8 cellular contexts compared by ENCODE assay signal in genomic region chr1:113072141-113072756, GRCh38. TPM values are rescaled to one million over a fixed set of nuclear protein-coding genes. Genes with fewer than 3 reads are reported as not detected.
A peak's percentile ranks its signal among the peaks of the same experiment; 100 is the strongest.
DNase-seq lines count a peak whose midpoint lies in the region; ATAC-seq and TF ChIP-seq lines count a peak whose summit lies in the region.

No MANE protein-coding gene starts in this region.

- no peaks in the 10 kb centered on the region for H3K27me3 Mint-ChIP-seq in T-helper 2 cell treated with Interferon-gamma antibody and Interleukin-4, amounts not matched to agents 5 μg/mL and 100 μg/mL, for 36 hours (ENCODE audit: low read depth)

- ATAC-seq in GM21367 (IDR thresholded peaks at IDR 0.05; ENCODE audit: unreplicated experiment) (peak; percentile 2), gastroesophageal sphincter (no peak), HG02571 (IDR thresholded peaks at IDR 0.05; ENCODE audit: unreplicated experiment) (no peak)

- TF ChIP-seq CTCF in gastroesophageal sphincter (IDR thresholded peaks at IDR 0.05), result no peak

- no peaks in the 10 kb centered on the region for H3K27me3 ChIP-seq in gastroesophageal sphincter

- H3K4me3 ChIP-seq in gastroesophageal sphincter, result peak overlapping the region; percentile 82 to 90
- H3K4me3 ChIP-seq in skin epidermis, result peak overlapping the region; percentile 58 to 92 (median 77)

- no peak for TF ChIP-seq POLR2A in gastroesophageal sphincter (IDR thresholded peaks at IDR 0.05)

- no peak for TF ChIP-seq EP300 in gastroesophageal sphincter (IDR thresholded peaks at IDR 0.05)

- no peaks in the 10 kb centered on the region for H3K9me3 ChIP-seq in gastroesophageal sphincter

- H3K27ac Mint-ChIP-seq in T-helper 2 cell treated with Interferon-gamma antibody and Interleukin-4, amounts not matched to agents 5 μg/mL and 100 μg/mL, for 36 hours, result peak overlapping the region; percentile 91

- H3K4me1 ChIP-seq in gastroesophageal sphincter, result peaks cover 4 to 49% (median 11%) of the 10 kb centered on the region in 3 donors

- DNase-seq in T-helper 2 cell treated with Interferon-gamma antibody and Interleukin-4, amounts not matched to agents 5 μg/mL and 100 μg/mL, for 36 hours (ENCODE audit: low spot score), result no peak
- no peak for DNase-seq in HK-2 (ENCODE audit: unreplicated experiment)
- no peak for DNase-seq in RKO (ENCODE audit: low spot score)
- no peak for DNase-seq in NCI-H510A (lab: John Stamatoyannopoulos, UW)

- no peaks in the 10 kb centered on the region for H3K9me3 Mint-ChIP-seq in T-helper 2 cell treated with Interferon-gamma antibody and Interleukin-4, amounts not matched to agents 5 μg/mL and 100 μg/mL, for 36 hours

- peak overlapping the region; percentile 96 for H3K4me3 Mint-ChIP-seq in T-helper 2 cell treated with Interferon-gamma antibody and Interleukin-4, amounts not matched to agents 5 μg/mL and 100 μg/mL, for 36 hours

- peak overlapping the region; percentile 77 to 98 (median 95) for H3K27ac ChIP-seq in gastroesophageal sphincter
- peak overlapping the region in 19 of 21 experiments; percentile 63 to 97 (median 89) for H3K27ac ChIP-seq in skin epidermis

- H3K36me3 ChIP-seq in gastroesophageal sphincter, result no peaks in the 10 kb centered on the region

- 73 to 75% methylated on average over 3 of the region's 6 CpGs for WGBS in gastroesophageal sphincter (ENCODE audit: low coverage in 1 of 2), 2 donors

- H3K4me1 Mint-ChIP-seq in T-helper 2 cell treated with Interferon-gamma antibody and Interleukin-4, amounts not matched to agents 5 μg/mL and 100 μg/mL, for 36 hours (ENCODE audit: low read depth), result peaks cover 24% of the 10 kb centered on the region

- H3K36me3 Mint-ChIP-seq in T-helper 2 cell treated with Interferon-gamma antibody and Interleukin-4, amounts not matched to agents 5 μg/mL and 100 μg/mL, for 36 hours (ENCODE audit: low read depth), result peaks cover 4% of the 10 kb centered on the region

RNA-seq across cellular contexts. Expression of gene LRIG2, which starts 0.7 kb away (rescaled TPM):
- 10 to 100 TPM in 2 of 4 donors, 1 to 10 TPM in 2; 8.6 to 13.6 (median 10.7) TPM for total RNA-seq in gastroesophageal sphincter
